ENCODE assay signal across 13 cellular contexts in genomic region chr1:21523297-21523813, GRCh38. TPM values are rescaled to one million over a fixed set of nuclear protein-coding genes. Genes with fewer than 3 reads are reported as not detected.
"Had no signal": no experiment of that assay in that cellular context is flagged by ENCODE, and none has a peak within 500 bp of the region (broad histone marks: within the 10 kb centered on the region; RNA-seq: fewer than 3 reads in every experiment).

No MANE protein-coding gene starts in this region.

- H2AFZ ChIP-seq: hepatocyte had no signal

- H3K27me3 ChIP-seq: ascending aorta, hepatocyte, right lobe of liver, tibial artery, vagina had no signal

- ATAC-seq: psoas muscle had no signal

- H3K36me3 ChIP-seq: ascending aorta, left ventricle myocardium inferior, right lobe of liver, tibial artery, vagina had no signal

- H3K4me2 ChIP-seq: hepatocyte, smooth muscle cell had no signal

- H3K4me3 ChIP-seq: ascending aorta, hepatocyte, left ventricle myocardium inferior, psoas muscle, right lobe of liver, smooth muscle cell, tibial artery, vagina had no signal

- H3K27ac ChIP-seq: ascending aorta, hepatocyte, left ventricle myocardium inferior, psoas muscle, right lobe of liver, tibial artery, vagina had no signal

- H3K4me1 ChIP-seq: ascending aorta, psoas muscle, right lobe of liver, tibial artery, vagina had no signal

- H3K9me3 ChIP-seq: ascending aorta, left ventricle myocardium inferior, psoas muscle, right lobe of liver, tibial artery, vagina had no signal

- FAIRE-seq: keratinocyte had no signal

- H3K79me2 ChIP-seq: hepatocyte had no signal

- DNase-seq: activated CD4-positive, alpha-beta T cell treated with anti-CD3 and anti-CD28 coated beads, Interleukin-2, amount 50 U/mL, for 1 hour; activated CD8-positive, alpha-beta memory T cell treated with anti-CD3 and anti-CD28 coated beads for 24 hours; activated naive CD4-positive, alpha-beta T cell; left ventricle myocardium inferior; psoas muscle; right lobe of liver; tibial artery had no signal

RNA-seq across cellular contexts. Expression of gene ALPL, which starts 14.1 kb away (rescaled TPM):
- total RNA-seq: T-helper 2 cell treated with Interferon-gamma antibody and Interleukin-4, amounts not matched to agents 100 ng/mL and 5 ng/mL, for 36 hours had no signal
- polyA plus RNA-seq: keratinocyte had no signal
